Comparison of ENCODE assay signal across 9 cellular contexts in genomic region chr12:32134144-32134888, GRCh38. TPM values are rescaled to one million over a fixed set of nuclear protein-coding genes. Genes with fewer than 3 reads are reported as not detected.
DNase-seq lines count a peak whose midpoint lies in the region; ATAC-seq and TF ChIP-seq lines count a peak whose summit lies in the region.
"Had no signal": no experiment of that assay in that cellular context is flagged by ENCODE, and none has a peak within 500 bp of the region (broad histone marks: within the 10 kb centered on the region; RNA-seq: fewer than 3 reads in every experiment).

No MANE protein-coding gene starts in this region.

- 56 to 69% methylated on average over 5 to 7 of the region's 8 CpGs for WGBS in gastroesophageal sphincter (ENCODE audit: low coverage in 1 of 2), 2 donors

- H3K9me3 ChIP-seq in gastroesophageal sphincter (no peaks in the 10 kb centered on the region), thoracic aorta (no peaks in the 10 kb centered on the region)

- CTCF ChIA-PET in activated CD4-positive, alpha-beta memory T cell treated with anti-CD3 and anti-CD28 coated beads, Interleukin-2, amount 10 ng/mL, durations not matched to agents 7 days and 5 days (lab: Charles Lee): interaction anchor here (0.9 to 1.7 kb wide), 4 partner anchors 9 to 453 kb away, joined by 3 to 6 read pairs (median 4); no protein-coding TSS in a partner anchor

- no peak overlapping the region for H3K4me3 Mint-ChIP-seq in activated CD4-positive, alpha-beta memory T cell treated with anti-CD3 and anti-CD28 coated beads, Interleukin-2, amount 10 ng/mL, durations not matched to agents 7 days and 5 days
- H3K4me3 Mint-ChIP-seq: dendritic cell treated with granulocyte-macrophage colony-stimulating factor and Interleukin-4, amounts not matched to agents 40 ng/mL and 50 ng/mL, for 4 days had no signal

- ATAC-seq in GM19372 (IDR thresholded peaks at IDR 0.05; ENCODE audit: low read depth, unreplicated experiment): peak; percentile 38
- ATAC-seq in HG03378 (IDR thresholded peaks at IDR 0.05; ENCODE audit: unreplicated experiment): peak; percentile 68
- peak; percentile 61 for ATAC-seq in gastroesophageal sphincter
- ATAC-seq in thoracic aorta (ENCODE audit: insufficient number of reproducible peaks, low FRiP score, low read depth): peak; percentile 32

- no peak overlapping the region for H3K27ac Mint-ChIP-seq in activated CD4-positive, alpha-beta memory T cell treated with anti-CD3 and anti-CD28 coated beads, Interleukin-2, amount 10 ng/mL, durations not matched to agents 7 days and 5 days
- H3K27ac Mint-ChIP-seq: dendritic cell treated with granulocyte-macrophage colony-stimulating factor and Interleukin-4, amounts not matched to agents 40 ng/mL and 50 ng/mL, for 4 days had no signal

- POLR2A ChIA-PET in activated CD4-positive, alpha-beta memory T cell treated with anti-CD3 and anti-CD28 coated beads, Interleukin-2, amount 10 ng/mL, durations not matched to agents 7 days and 5 days (lab: Charles Lee): interaction anchor here (1.0 to 1.1 kb wide), 5 partner anchors 9 to 808 kb away, joined by 3 to 4 read pairs (median 3); partner anchors contain the start of genes BICD1 and SINHCAF

- no peaks in the 10 kb centered on the region for H3K9me3 Mint-ChIP-seq in activated CD4-positive, alpha-beta memory T cell treated with anti-CD3 and anti-CD28 coated beads, Interleukin-2, amount 10 ng/mL, durations not matched to agents 7 days and 5 days
- H3K9me3 Mint-ChIP-seq: dendritic cell treated with granulocyte-macrophage colony-stimulating factor and Interleukin-4, amounts not matched to agents 40 ng/mL and 50 ng/mL, for 4 days had no signal

- TF ChIP-seq EP300 in gastroesophageal sphincter (IDR thresholded peaks at IDR 0.05): no peak

- no peak overlapping the region for H3K4me3 ChIP-seq in gastroesophageal sphincter
- H3K4me3 ChIP-seq in thoracic aorta: no peak overlapping the region

- H3K4me1 ChIP-seq in gastroesophageal sphincter (peaks cover 3 to 18% (median 8%) of the 10 kb centered on the region in 3 donors), thoracic aorta (ENCODE audit: control insufficient read depth in 1 of 2, low read depth in 2 of 2) (peaks cover 6 to 13% of the 10 kb centered on the region in 2 donors)

- H3K36me3 ChIP-seq in gastroesophageal sphincter (no peaks in the 10 kb centered on the region), thoracic aorta (no peaks in the 10 kb centered on the region)

- peaks cover 18% of the 10 kb centered on the region for H3K27me3 Mint-ChIP-seq in activated CD4-positive, alpha-beta memory T cell treated with anti-CD3 and anti-CD28 coated beads, Interleukin-2, amount 10 ng/mL, durations not matched to agents 7 days and 5 days
- H3K27me3 Mint-ChIP-seq: dendritic cell treated with granulocyte-macrophage colony-stimulating factor and Interleukin-4, amounts not matched to agents 40 ng/mL and 50 ng/mL, for 4 days had no signal

- TF ChIP-seq POLR2A in gastroesophageal sphincter (IDR thresholded peaks at IDR 0.05): no peak

- H3K36me3 Mint-ChIP-seq in activated CD4-positive, alpha-beta memory T cell treated with anti-CD3 and anti-CD28 coated beads, Interleukin-2, amount 10 ng/mL, durations not matched to agents 7 days and 5 days (ENCODE audit: low read depth): no peaks in the 10 kb centered on the region

- H3K27ac ChIP-seq in gastroesophageal sphincter (peak overlapping the region in 2 of 4 donors; percentile 30 to 50), thoracic aorta (peak overlapping the region; percentile 29 to 34)

- H3K27me3 ChIP-seq in gastroesophageal sphincter: no peaks in the 10 kb centered on the region
- no peaks in the 10 kb centered on the region for H3K27me3 ChIP-seq in thoracic aorta (replicated peaks; ENCODE audit: insufficient read depth)

- in situ Hi-C loops in ACHN (cut with HindIII; ENCODE audit: low pct_ligation_motif_present, low pct_unique_long_range_greater_than_20kb, low sequenced_read_pairs): no loop called here

- DNase-seq in ACHN (peak; percentile 65), thoracic aorta (ENCODE audit: low spot score) (no peak), DMS153 (lab: John Stamatoyannopoulos, UW) (no peak), NCI-H526 treated with DMSO at 0.1 percent for 48 hours (lab: John Stamatoyannopoulos, UW) (no peak)
- peak; percentile 64 for DNase-seq in activated CD4-positive, alpha-beta memory T cell treated with anti-CD3 and anti-CD28 coated beads, Interleukin-2, amount 10 ng/mL, durations not matched to agents 7 days and 5 days

- peaks cover 23% of the 10 kb centered on the region for H3K4me1 Mint-ChIP-seq in activated CD4-positive, alpha-beta memory T cell treated with anti-CD3 and anti-CD28 coated beads, Interleukin-2, amount 10 ng/mL, durations not matched to agents 7 days and 5 days

- TF ChIP-seq CTCF in gastroesophageal sphincter (IDR thresholded peaks at IDR 0.05) (peak in 1 of 4 experiments; percentile 6), thoracic aorta (IDR thresholded peaks at IDR 0.05) (no peak)

RNA-seq across cellular contexts. Expression of gene BICD1, which starts 27.7 kb away (rescaled TPM):
- 10 to 100 TPM; 12.5 to 15.9 TPM for total RNA-seq in activated CD4-positive, alpha-beta memory T cell treated with anti-CD3 and anti-CD28 coated beads, Interleukin-2, amount 10 ng/mL, durations not matched to agents 7 days and 5 days
- total RNA-seq in gastroesophageal sphincter (10 to 100 TPM in 3 of 4 donors, 1 to 10 TPM in 1; 3.8 to 22.5 (median 16.3) TPM), thoracic aorta (10 to 100 TPM; 18.7 to 44.7 TPM)

Comparison
In these comparisons a context has a peak if more than half of its experiments do, and no peak if none do; other contexts are left out.
1. DNase-seq: peak in ACHN (single experiment) and activated CD4-positive, alpha-beta memory T cell treated with anti-CD3 and anti-CD28 coated beads, Interleukin-2, amount 10 ng/mL, durations not matched to agents 7 days and 5 days (single experiment); none in thoracic aorta (single experiment), DMS153 (single experiment) and NCI-H526 treated with DMSO at 0.1 percent for 48 hours (single experiment).
2. Peak in every context shown above with its lines, with median percentiles within 50 percentile points of each other: ATAC-seq.